In the genomic region with DNA sequence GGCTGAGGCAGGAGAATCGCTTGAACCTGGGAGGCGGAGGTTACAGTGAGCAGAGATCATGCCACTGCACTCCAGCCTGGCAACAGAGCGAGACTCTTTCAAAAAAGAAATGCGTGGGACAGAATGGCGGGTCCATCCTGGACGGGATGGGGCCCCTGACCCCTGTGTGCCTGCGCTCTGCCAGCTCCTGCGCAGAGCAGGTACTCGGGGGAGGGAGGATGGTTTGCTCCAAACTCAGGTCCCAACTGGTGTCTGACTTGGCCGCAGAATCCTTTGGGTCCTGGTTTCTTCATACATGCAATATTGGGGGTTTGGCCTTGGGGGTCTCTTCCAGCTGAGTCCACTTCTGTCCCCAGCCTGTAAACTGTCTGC, we compare ENCODE assay signal across 23 cellular contexts. TPM values are rescaled to one million over a fixed set of nuclear protein-coding genes. Genes with fewer than 3 reads are reported as not detected.
DNase-seq lines count a peak whose midpoint lies in the region; ATAC-seq, FAIRE-seq and TF ChIP-seq lines count a peak whose summit lies in the region.
"Had no signal": no experiment of that assay in that cellular context is flagged by ENCODE, and none has a peak within 500 bp of the region (broad histone marks: within the 10 kb centered on the region; RNA-seq: fewer than 3 reads in every experiment).

No MANE protein-coding gene starts in this region.

- peaks cover 20% of the 10 kb centered on the region for H3K4me1 ChIP-seq in A549

- TF ChIP-seq POLR2A in A549 (IDR thresholded peaks at IDR 0.05; ENCODE audit: low read length) (no peak; the same call in 1 of the 2 replicates), GM12891 (IDR thresholded peaks at IDR 0.05; ENCODE audit: low read depth, low read length) (no peak)

- peaks cover 22% of the 10 kb centered on the region for H3K4me1 Mint-ChIP-seq in neural crest cell
- H3K4me1 Mint-ChIP-seq in activated T-cell treated with anti-CD3 and anti-CD28 coated beads, Interleukin-2, amount 50 U/mL, for 72 hours (ENCODE audit: low read depth), result peaks cover 21% of the 10 kb centered on the region

- H3K4me3 Mint-ChIP-seq in neural crest cell, result peak overlapping the region; percentile 64
- H3K4me3 Mint-ChIP-seq in activated T-cell treated with anti-CD3 and anti-CD28 coated beads, Interleukin-2, amount 50 U/mL, for 72 hours, result no peak overlapping the region
- H3K4me3 Mint-ChIP-seq: activated naive CD8-positive, alpha-beta T cell treated with anti-CD3 and anti-CD28 coated beads, Interleukin-2, amount 10 ng/mL, durations not matched to agents 7 days and 5 days; T-helper 2 cell treated with Interferon-gamma antibody and Interleukin-4, amounts not matched to agents 5 μg/mL and 100 μg/mL, for 36 hours had no signal

- ATAC-seq in A549 (no peak), SK-N-SH treated with all-trans-retinoic acid at 6 μM for 48 hours (peak; percentile 5)
- no peak for ATAC-seq in activated T-cell treated with anti-CD3 and anti-CD28 coated beads, Interleukin-2, amount 50 U/mL, for 72 hours (replicated peaks in 1 of 2)
- ATAC-seq: GM12878 had no signal

- TF ChIP-seq CTCF in A549 (IDR thresholded peaks at IDR 0.05) (no peak), neural crest cell (conservative IDR thresholded peaks at IDR 0.05) (no peak)

- TF ChIP-seq EP300 in A549 (IDR thresholded peaks at IDR 0.05), result no peak

- H3K4me2 ChIP-seq in A549, result no peak overlapping the region; the same call in 2 of the 3 replicates

- no peaks in the 10 kb centered on the region for H3K36me3 Mint-ChIP-seq in neural crest cell (ENCODE audit: low read depth)
- H3K36me3 Mint-ChIP-seq in activated T-cell treated with anti-CD3 and anti-CD28 coated beads, Interleukin-2, amount 50 U/mL, for 72 hours (ENCODE audit: insufficient read depth in 2 of 2), result peaks cover 2 to 3% of the 10 kb centered on the region in 2 donors

- DNase-seq in A549 (ENCODE audit: low read depth in 1 of 2, low spot score in 1 of 2), result no peak
- DNase-seq in GM12891 (ENCODE audit: insufficient read length, low spot score), result peak; percentile 22
- no peak for DNase-seq in neural crest cell (ENCODE audit: low read depth, low spot score)
- no peak for DNase-seq in posterior vena cava (ENCODE audit: low spot score)
- DNase-seq in activated T-cell treated with anti-CD3 and anti-CD28 coated beads, Interleukin-2, amount 50 U/mL, for 72 hours, result no peak
- no peak for DNase-seq in DMS153 (lab: John Stamatoyannopoulos, UW)
- DNase-seq: ACHN; activated CD4-positive, alpha-beta T cell treated with anti-CD3 and anti-CD28 coated beads for 1 hour; activated CD8-positive, alpha-beta memory T cell treated with anti-CD3 and anti-CD28 coated beads for 24 hours; activated naive CD8-positive, alpha-beta T cell treated with anti-CD3 and anti-CD28 coated beads, Interleukin-2, amount 10 ng/mL, durations not matched to agents 7 days and 5 days; CD8-positive, alpha-beta memory T cell; cortex of kidney; effector memory CD4-positive, alpha-beta T cell; glutamatergic neuron; Karpas-422; stimulated activated naive CD4-positive, alpha-beta T cell had no signal

- H3K9me3 Mint-ChIP-seq in neural crest cell, result no peaks in the 10 kb centered on the region
- H3K9me3 Mint-ChIP-seq in activated T-cell treated with anti-CD3 and anti-CD28 coated beads, Interleukin-2, amount 50 U/mL, for 72 hours, result no peaks in the 10 kb centered on the region
- H3K9me3 Mint-ChIP-seq: activated naive CD8-positive, alpha-beta T cell treated with anti-CD3 and anti-CD28 coated beads, Interleukin-2, amount 10 ng/mL, durations not matched to agents 7 days and 5 days; T-helper 2 cell treated with Interferon-gamma antibody and Interleukin-4, amounts not matched to agents 5 μg/mL and 100 μg/mL, for 36 hours had no signal

- TF ChIP-seq RAD21 in A549 (conservative IDR thresholded peaks at IDR 0.05 in 1 of 2, IDR thresholded peaks at IDR 0.05 in 1 of 2), result no peak

- intact Hi-C loops in posterior vena cava (cut with DNase I), result no loop called here

- H3K27ac ChIP-seq in A549, result no peak overlapping the region
- H3K27ac ChIP-seq: cardiac muscle cell, epithelial cell of prostate, left ventricle myocardium inferior had no signal

- no peaks in the 10 kb centered on the region for H3K9me3 ChIP-seq in A549
- H3K9me3 ChIP-seq: left ventricle myocardium inferior had no signal

- 86% methylated on average over 10 of the region's 10 CpGs for WGBS in A549 (ENCODE audit: missing lambda C conversion rate)

- no peak overlapping the region for H3K4me3 ChIP-seq in A549
- H3K4me3 ChIP-seq: cardiac muscle cell, GM12878, left ventricle myocardium inferior had no signal

- CTCF ChIA-PET in A549 (lab: Yijun Ruan, JAX), result interaction anchor here (1.9 to 9.1 kb wide), 3 partner anchors 21 to 228 kb away, joined by 6 to 56 read pairs (median 7); no protein-coding TSS in a partner anchor

- POLR2A ChIA-PET in A549 (lab: Yijun Ruan, JAX), result interaction anchor here (1.1 kb wide), 1 partner anchor 11 kb away, joined by 3 read pairs; a partner anchor contains a TSS

- no peak for FAIRE-seq in A549 (lab: Jason Lieb, UNC)
- no peak for FAIRE-seq in GM12891 (lab: Jason Lieb, UNC)
- FAIRE-seq: GM12878, H54 had no signal

- H3K27me3 Mint-ChIP-seq in neural crest cell (ENCODE audit: low read depth), result peaks cover 50% of the 10 kb centered on the region
- H3K27me3 Mint-ChIP-seq in activated T-cell treated with anti-CD3 and anti-CD28 coated beads, Interleukin-2, amount 50 U/mL, for 72 hours (ENCODE audit: low read depth), result peaks cover 24% of the 10 kb centered on the region

- H3K27ac Mint-ChIP-seq in neural crest cell (ENCODE audit: unreplicated experiment), result no peak overlapping the region
- H3K27ac Mint-ChIP-seq in activated T-cell treated with anti-CD3 and anti-CD28 coated beads, Interleukin-2, amount 50 U/mL, for 72 hours, result no peak overlapping the region
- H3K27ac Mint-ChIP-seq: activated naive CD8-positive, alpha-beta T cell treated with anti-CD3 and anti-CD28 coated beads, Interleukin-2, amount 10 ng/mL, durations not matched to agents 7 days and 5 days; T-helper 2 cell treated with Interferon-gamma antibody and Interleukin-4, amounts not matched to agents 5 μg/mL and 100 μg/mL, for 36 hours had no signal

TF ChIP-seq in A549, 52 proteins besides CTCF, POLR2A, EP300 and RAD21:
- TF ChIP-seq NFE2L2 (conservative IDR thresholded peaks at IDR 0.05; ENCODE audit: low read length) (no peak), FOSB (CRISPR knock-in tag; IDR thresholded peaks at IDR 0.05) (peak; percentile 34; the same call in 1 of the 2 replicates), ZC3H11A (IDR thresholded peaks at IDR 0.05) (no peak), HOXB5 (CRISPR knock-in tag; IDR thresholded peaks at IDR 0.05) (no peak)

TF ChIP-seq in GM12891, 5 proteins besides CTCF, POLR2A, EP300 and RAD21:
- TF ChIP-seq PAX5 (IDR thresholded peaks at IDR 0.05; ENCODE audit: insufficient read depth, low read length, severe bottlenecking) (no peak), POLR2AphosphoS5 (IDR thresholded peaks at IDR 0.05; ENCODE audit: low read depth, low read length) (no peak), SPI1 (IDR thresholded peaks at IDR 0.05; ENCODE audit: low read depth, low read length) (no peak), TAF1 (IDR thresholded peaks at IDR 0.05; ENCODE audit: low read depth, low read length) (no peak), POU2F2 (IDR thresholded peaks at IDR 0.05; ENCODE audit: low read depth, low read length) (no peak)
TF ChIP-seq in GM12891: peak in this region for 0.

TF ChIP-seq in SK-N-SH treated with all-trans-retinoic acid at 6 μM for 48 hours, 23 proteins besides CTCF, POLR2A, EP300 and RAD21 (continues in another document):
- TF ChIP-seq ARNTL (CRISPR knock-in tag; IDR thresholded peaks at IDR 0.05; ENCODE audit: borderline replicate concordance, low read depth) (no peak), ZNF8 (CRISPR knock-in tag; IDR thresholded peaks at IDR 0.05) (no peak), ZC3H10 (CRISPR knock-in tag; IDR thresholded peaks at IDR 0.05) (no peak), SNAI2 (CRISPR knock-in tag; IDR thresholded peaks at IDR 0.05) (no peak), ZNF565 (CRISPR knock-in tag; conservative IDR thresholded peaks at IDR 0.05; ENCODE audit: low read depth) (no peak), TCF4 (CRISPR knock-in tag; IDR thresholded peaks at IDR 0.05; ENCODE audit: borderline replicate concordance) (no peak), TOX (CRISPR knock-in tag; IDR thresholded peaks at IDR 0.05; ENCODE audit: borderline replicate concordance) (no peak), ZNF70 (CRISPR knock-in tag; IDR thresholded peaks at IDR 0.05) (no peak)
- TF ChIP-seq, protein P1, sequence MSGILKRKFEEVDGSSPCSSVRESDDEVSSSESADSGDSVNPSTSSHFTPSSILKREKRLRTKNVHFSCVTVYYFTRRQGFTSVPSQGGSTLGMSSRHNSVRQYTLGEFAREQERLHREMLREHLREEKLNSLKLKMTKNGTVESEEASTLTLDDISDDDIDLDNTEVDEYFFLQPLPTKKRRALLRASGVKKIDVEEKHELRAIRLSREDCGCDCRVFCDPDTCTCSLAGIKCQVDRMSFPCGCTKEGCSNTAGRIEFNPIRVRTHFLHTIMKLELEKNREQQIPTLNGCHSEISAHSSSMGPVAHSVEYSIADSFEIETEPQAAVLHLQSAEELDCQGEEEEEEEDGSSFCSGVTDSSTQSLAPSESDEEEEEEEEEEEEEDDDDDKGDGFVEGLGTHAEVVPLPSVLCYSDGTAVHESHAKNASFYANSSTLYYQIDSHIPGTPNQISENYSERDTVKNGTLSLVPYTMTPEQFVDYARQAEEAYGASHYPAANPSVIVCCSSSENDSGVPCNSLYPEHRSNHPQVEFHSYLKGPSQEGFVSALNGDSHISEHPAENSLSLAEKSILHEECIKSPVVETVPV (CRISPR knock-in tag; IDR thresholded peaks at IDR 0.05), result no peak

RNA-seq across cellular contexts. Expression of a gene that starts 10.4 kb away (rescaled TPM):
- 17.8 and 28.9 TPM in 2 replicates for polyA plus RNA-seq in A549 (2011; rRNA removed)
- 36.9 and 47.2 TPM in 2 replicates for polyA plus RNA-seq in A549 (2012; cell fraction: cytosol; rRNA removed)
- polyA plus RNA-seq in A549 (2012; cell fraction: nucleus; rRNA removed), result 34.1 and 42.1 TPM in 2 replicates
- polyA plus RNA-seq in A549 (2017; fragmentation: RNase III; extraction: RNeasy Plus Mini Kit Qiagen cat#74134 plus additional on column Dnase treatment), result 26.6 to 32.7 TPM (median 30.8 TPM) in 3 replicates
- polyA minus RNA-seq in A549 (2011; rRNA and poly(A)+ RNA removed), result 9.5 and 11.2 TPM in 2 replicates
- polyA plus RNA-seq in GM12891 (2012; ENCODE audit: low read depth, missing spikeins), result 11.2 TPM
- 32.7 and 33.2 TPM in 2 replicates for total RNA-seq in neural crest cell
- 10 to 100 TPM; 23.7 to 25.9 TPM for total RNA-seq in posterior vena cava
- 10 to 100 TPM; 11.2 to 12.2 TPM for total RNA-seq in activated T-cell treated with anti-CD3 and anti-CD28 coated beads, Interleukin-2, amount 50 U/mL, for 72 hours

RNA-seq across cellular contexts. Expression of a gene that starts 33.0 kb away (rescaled TPM):
- polyA plus RNA-seq in A549 (2011; rRNA removed) (7.1 and 8.6 TPM in 2 replicates), A549 (2017; fragmentation: RNase III; extraction: RNeasy Plus Mini Kit Qiagen cat#74134 plus additional on column Dnase treatment) (23.9 to 30.4 TPM (median 27.5 TPM) in 3 replicates)
- 15.7 and 21.3 TPM in 2 replicates for polyA plus RNA-seq in A549 (2012; cell fraction: cytosol; rRNA removed)
- 44.2 and 62.0 TPM in 2 replicates for polyA plus RNA-seq in A549 (2012; cell fraction: nucleus; rRNA removed)
- 9.4 and 10.6 TPM in 2 replicates for polyA minus RNA-seq in A549 (2011; rRNA and poly(A)+ RNA removed)
- polyA plus RNA-seq in GM12891 (2012; ENCODE audit: low read depth, missing spikeins), result 2.2 TPM
- total RNA-seq in neural crest cell (47.5 and 53.6 TPM in 2 replicates), posterior vena cava (10 to 100 TPM; 18.2 to 30.5 TPM)
- total RNA-seq in activated T-cell treated with anti-CD3 and anti-CD28 coated beads, Interleukin-2, amount 50 U/mL, for 72 hours, result 1 to 10 TPM; 8.7 TPM
